Comparison of ENCODE assay signal across 8 cellular contexts in genomic region chrX:154486052-154486395, GRCh38. TPM values are rescaled to one million over a fixed set of nuclear protein-coding genes. Genes with fewer than 3 reads are reported as not detected.
DNase-seq lines count a peak whose midpoint lies in the region; ATAC-seq and TF ChIP-seq lines count a peak whose summit lies in the region.

No MANE protein-coding gene starts in this region.

- peak overlapping the region; percentile 67 for H3K4me3 ChIP-seq in fibroblast of the aortic adventitia (ENCODE audit: low read depth, low read length)

- intact Hi-C loops in posterior vena cava (cut with DNase I): loop anchor here (2.0 to 5.0 kb wide), 3 partner anchors 39 to 59 kb away; no protein-coding TSS in a partner anchor

- CTCF ChIA-PET in activated CD8-positive, alpha-beta memory T cell treated with anti-CD3 and anti-CD28 coated beads, Interleukin-2, amount 10 ng/mL, durations not matched to agents 7 days and 5 days (lab: Charles Lee): interaction anchor here (1.0 to 1.6 kb wide), 4 partner anchors 42 to 113 kb away, joined by 3 read pairs; no protein-coding TSS in a partner anchor

- H3K27me3 Mint-ChIP-seq in activated CD8-positive, alpha-beta memory T cell treated with anti-CD3 and anti-CD28 coated beads, Interleukin-2, amount 10 ng/mL, durations not matched to agents 7 days and 5 days: no peaks in the 10 kb centered on the region

- peaks cover 2% of the 10 kb centered on the region for H3K36me3 Mint-ChIP-seq in activated CD8-positive, alpha-beta memory T cell treated with anti-CD3 and anti-CD28 coated beads, Interleukin-2, amount 10 ng/mL, durations not matched to agents 7 days and 5 days

- TF ChIP-seq CTCF in fibroblast of the aortic adventitia (IDR thresholded peaks at IDR 0.05; ENCODE audit: insufficient read depth, low read length): no peak

- peak; percentile 43 for DNase-seq in activated CD4-positive, alpha-beta T cell treated with anti-CD3 and anti-CD28 coated beads for 48 hours
- DNase-seq in activated CD4-positive, alpha-beta T cell treated with anti-CD3 and anti-CD28 coated beads for 1 hour: no peak
- DNase-seq in activated CD8-positive, alpha-beta memory T cell treated with anti-CD3 and anti-CD28 coated beads, Interleukin-2, amount 10 ng/mL, durations not matched to agents 7 days and 5 days: peak; percentile 56
- DNase-seq in fibroblast of the aortic adventitia (ENCODE audit: low read depth): no peak
- DNase-seq in posterior vena cava (ENCODE audit: low spot score): peak; percentile 80
- DNase-seq in AML-193 (lab: John Stamatoyannopoulos, UW): no peak
- no peak for DNase-seq in SHP77 (lab: John Stamatoyannopoulos, UW)

- no peak overlapping the region for H3K27ac Mint-ChIP-seq in activated CD8-positive, alpha-beta memory T cell treated with anti-CD3 and anti-CD28 coated beads, Interleukin-2, amount 10 ng/mL, durations not matched to agents 7 days and 5 days

- H3K9me3 Mint-ChIP-seq in activated CD8-positive, alpha-beta memory T cell treated with anti-CD3 and anti-CD28 coated beads, Interleukin-2, amount 10 ng/mL, durations not matched to agents 7 days and 5 days (ENCODE audit: low read depth): no peaks in the 10 kb centered on the region

- peaks cover 39% of the 10 kb centered on the region for H3K4me1 Mint-ChIP-seq in activated CD8-positive, alpha-beta memory T cell treated with anti-CD3 and anti-CD28 coated beads, Interleukin-2, amount 10 ng/mL, durations not matched to agents 7 days and 5 days

- peak overlapping the region; percentile 63 for H3K4me3 Mint-ChIP-seq in activated CD8-positive, alpha-beta memory T cell treated with anti-CD3 and anti-CD28 coated beads, Interleukin-2, amount 10 ng/mL, durations not matched to agents 7 days and 5 days

- peak; percentile 4 for ATAC-seq in activated CD8-positive, alpha-beta memory T cell treated with anti-CD3 and anti-CD28 coated beads, Interleukin-2, amount 10 ng/mL, durations not matched to agents 7 days and 5 days
- no peak for ATAC-seq in GM21576 (IDR thresholded peaks at IDR 0.05; ENCODE audit: unreplicated experiment)

RNA-seq across cellular contexts. Expression of gene UBL4A, which starts 0.4 kb away (rescaled TPM):
- total RNA-seq in activated CD8-positive, alpha-beta memory T cell treated with anti-CD3 and anti-CD28 coated beads, Interleukin-2, amount 10 ng/mL, durations not matched to agents 7 days and 5 days: 10 to 100 TPM; 48.1 to 53.2 TPM
- total RNA-seq in fibroblast of the aortic adventitia (ENCODE audit: low replicate concordance) (10.9 and 35.0 TPM in 2 replicates), posterior vena cava (10 to 100 TPM; 30.1 TPM)

RNA-seq across cellular contexts. Expression of gene SLC10A3, which starts 4.4 kb away (rescaled TPM):
- total RNA-seq in activated CD8-positive, alpha-beta memory T cell treated with anti-CD3 and anti-CD28 coated beads, Interleukin-2, amount 10 ng/mL, durations not matched to agents 7 days and 5 days: 10 to 100 TPM; 24.3 to 24.9 TPM
- total RNA-seq in fibroblast of the aortic adventitia (ENCODE audit: low replicate concordance) (23.9 and 28.6 TPM in 2 replicates), posterior vena cava (10 to 100 TPM; 27.4 to 31.3 TPM)

RNA-seq across cellular contexts. Expression of gene LAGE3, which starts 6.9 kb away (rescaled TPM):
- total RNA-seq in activated CD8-positive, alpha-beta memory T cell treated with anti-CD3 and anti-CD28 coated beads, Interleukin-2, amount 10 ng/mL, durations not matched to agents 7 days and 5 days: 10 to 100 TPM; 38.8 to 39.0 TPM
- 19.1 and 31.6 TPM in 2 replicates for total RNA-seq in fibroblast of the aortic adventitia (ENCODE audit: low replicate concordance)
- total RNA-seq in posterior vena cava: 10 to 100 TPM; 10.2 to 15.0 TPM

RNA-seq across cellular contexts. Expression of gene PLXNA3, which starts 27.9 kb away (rescaled TPM):
- total RNA-seq in activated CD8-positive, alpha-beta memory T cell treated with anti-CD3 and anti-CD28 coated beads, Interleukin-2, amount 10 ng/mL, durations not matched to agents 7 days and 5 days: 10 to 100 TPM; 42.3 to 48.5 TPM
- 11.9 and 25.8 TPM in 2 replicates for total RNA-seq in fibroblast of the aortic adventitia (ENCODE audit: low replicate concordance)
- total RNA-seq in posterior vena cava: 10 to 100 TPM; 23.7 to 31.1 TPM

RNA-seq across cellular contexts. Expression of gene FAM3A, which starts 30.0 kb away (rescaled TPM):
- total RNA-seq in activated CD8-positive, alpha-beta memory T cell treated with anti-CD3 and anti-CD28 coated beads, Interleukin-2, amount 10 ng/mL, durations not matched to agents 7 days and 5 days: 10 to 100 TPM; 21.5 to 31.7 TPM
- total RNA-seq in fibroblast of the aortic adventitia (ENCODE audit: low replicate concordance) (16.9 and 20.0 TPM in 2 replicates), posterior vena cava (10 to 100 TPM; 26.1 to 28.6 TPM)

Comparison
In these comparisons a context has a peak if more than half of its experiments do, and no peak if none do; other contexts are left out.
1. DNase-seq: peak in activated CD4-positive, alpha-beta T cell treated with anti-CD3 and anti-CD28 coated beads for 48 hours (single experiment), activated CD8-positive, alpha-beta memory T cell treated with anti-CD3 and anti-CD28 coated beads, Interleukin-2, amount 10 ng/mL, durations not matched to agents 7 days and 5 days (single experiment) and posterior vena cava (single experiment); none in activated CD4-positive, alpha-beta T cell treated with anti-CD3 and anti-CD28 coated beads for 1 hour (single experiment), fibroblast of the aortic adventitia (single experiment), AML-193 (0 of 2) and SHP77 (0 of 2).